ENCODE assay signal across 11 cellular contexts in genomic region chr12:51027342-51027835, GRCh38. TPM values are rescaled to one million over a fixed set of nuclear protein-coding genes. Genes with fewer than 3 reads are reported as not detected.
DNase-seq lines count a peak whose midpoint lies in the region; ATAC-seq and TF ChIP-seq lines count a peak whose summit lies in the region.
"Had no signal": no experiment of that assay in that cellular context is flagged by ENCODE, and none has a peak within 500 bp of the region (broad histone marks: within the 10 kb centered on the region; RNA-seq: fewer than 3 reads in every experiment).

No MANE protein-coding gene starts in this region.

- H3K18ac ChIP-seq in neuronal stem cell (ENCODE audit: low read length) = peak overlapping the region; percentile 57

- no peak overlapping the region for H4K8ac ChIP-seq in neuronal stem cell (ENCODE audit: low read depth, low read length)

- no peak overlapping the region for H3K23ac ChIP-seq in neuronal stem cell (ENCODE audit: low read depth, low read length, poor library complexity)

- no TSS peak for BruUV-seq in PC-3 (replicated peaks; lab: Mats Ljungman, UMichigan)

- no peak overlapping the region for H3K27ac ChIP-seq in PC-3 (ENCODE audit: low read length)
- H3K27ac ChIP-seq in neuronal stem cell (replicated peaks; ENCODE audit: low read length) = no peak overlapping the region

- peaks cover 12% of the 10 kb centered on the region for H3K36me3 Mint-ChIP-seq in activated CD4-positive, alpha-beta T cell treated with anti-CD3 and anti-CD28 coated beads for 36 hours (ENCODE audit: low read depth)
- H3K36me3 Mint-ChIP-seq in brain = no peaks in the 10 kb centered on the region

- H3K36me3 ChIP-seq in PC-3 (ENCODE audit: low read depth, low read length) = no peaks in the 10 kb centered on the region
- no peaks in the 10 kb centered on the region for H3K36me3 ChIP-seq in neuronal stem cell (replicated peaks in 1 of 2; ENCODE audit: control insufficient read depth in 2 of 2, insufficient read depth in 2 of 2, low read length in 2 of 2)
- H3K36me3 ChIP-seq: sigmoid colon had no signal

- H3K9me3 Mint-ChIP-seq in activated CD4-positive, alpha-beta T cell treated with anti-CD3 and anti-CD28 coated beads for 36 hours (ENCODE audit: low read depth) = no peaks in the 10 kb centered on the region
- no peaks in the 10 kb centered on the region for H3K9me3 Mint-ChIP-seq in brain
- H3K9me3 Mint-ChIP-seq: nephron progenitor cell had no signal

- H3K79me2 ChIP-seq in PC-3 (ENCODE audit: low read length) = peaks cover 34% of the 10 kb centered on the region

- CTCF ChIA-PET in activated CD4-positive, alpha-beta T cell treated with anti-CD3 and anti-CD28 coated beads for 36 hours (lab: Charles Lee) = interaction anchor here (0.7 to 4.7 kb wide), 9 partner anchors 8 to 314 kb away, joined by 3 to 41 read pairs (median 3); partner anchors contain the start of gene ATF1
- CTCF ChIA-PET in PC-3 (lab: Charles Lee) = interaction anchor here (1.0 to 1.7 kb wide), 5 partner anchors 32 to 262 kb away, joined by 4 to 9 read pairs (median 5); no protein-coding TSS in a partner anchor

- TF ChIP-seq CTCF in PC-3 (conservative IDR thresholded peaks at IDR 0.05; ENCODE audit: low read depth, low read length) = no peak
- no peak for TF ChIP-seq CTCF in brain (conservative IDR thresholded peaks at IDR 0.05)

- no peaks in the 10 kb centered on the region for H3K9me3 ChIP-seq in PC-3 (ENCODE audit: low read length)
- no peaks in the 10 kb centered on the region for H3K9me3 ChIP-seq in neuronal stem cell (replicated peaks in 1 of 2; ENCODE audit: control insufficient read depth in 2 of 2, insufficient read depth in 1 of 2, low read depth in 1 of 2, low read length in 2 of 2)
- H3K9me3 ChIP-seq: sigmoid colon had no signal

- H3F3A ChIP-seq in PC-3 (ENCODE audit: low read length, unreplicated experiment) = no peaks in the 10 kb centered on the region

- peak overlapping the region; percentile 66; the same call in 1 of the 2 replicates for H2AFZ ChIP-seq in PC-3 (ENCODE audit: low read length)
- no peak overlapping the region for H2AFZ ChIP-seq in neuronal stem cell (ENCODE audit: low read length)

- no peak for ATAC-seq in activated CD4-positive, alpha-beta T cell treated with anti-CD3 and anti-CD28 coated beads for 36 hours
- no peak for ATAC-seq in PC-3

- peaks cover 42% of the 10 kb centered on the region for H3K4me1 Mint-ChIP-seq in activated CD4-positive, alpha-beta T cell treated with anti-CD3 and anti-CD28 coated beads for 36 hours
- peaks cover 47% of the 10 kb centered on the region for H3K4me1 Mint-ChIP-seq in brain

- H3K27me3 ChIP-seq in PC-3 (ENCODE audit: low read length) (no peaks in the 10 kb centered on the region), neuronal stem cell (ENCODE audit: control insufficient read depth in 3 of 3, insufficient read depth in 3 of 3, low read depth in 1 of 3, low read length in 3 of 3) (peaks cover 0 to 2% (median 0%) of the 10 kb centered on the region in 3 experiments)
- H3K27me3 ChIP-seq: sigmoid colon had no signal

- H3K4me1 ChIP-seq in PC-3 (ENCODE audit: insufficient read depth, low read length) = peaks cover 34% of the 10 kb centered on the region
- H3K4me1 ChIP-seq in neuronal stem cell (ENCODE audit: control insufficient read depth in 2 of 2, insufficient read depth in 1 of 2, low read depth in 1 of 2, low read length in 2 of 2) = peaks cover 8 to 12% of the 10 kb centered on the region in 2 donors

- no peak overlapping the region for H3K4ac ChIP-seq in neuronal stem cell (ENCODE audit: low read length)

- H3K4me3 ChIP-seq in PC-3 (ENCODE audit: low read length) = peak overlapping the region; percentile 13; the same call in 1 of the 2 replicates
- no peak overlapping the region for H3K4me3 ChIP-seq in neuronal stem cell (ENCODE audit: low read length in 2 of 2)

- H3K4me2 ChIP-seq in PC-3 (ENCODE audit: low read length) (peak overlapping the region; percentile 53), neuronal stem cell (ENCODE audit: insufficient read depth, low read length, poor library complexity, severe bottlenecking) (no peak overlapping the region)

- POLR2A ChIA-PET in activated CD4-positive, alpha-beta T cell treated with anti-CD3 and anti-CD28 coated beads for 36 hours (lab: Charles Lee) = interaction anchor here (0.6 to 2.4 kb wide), 4 partner anchors 9 to 263 kb away, joined by 3 to 22 read pairs (median 4); partner anchors contain the start of gene ATF1
- POLR2A ChIA-PET in PC-3 (lab: Charles Lee; ENCODE audit: unreplicated experiment) = no interaction called here

- H4K20me1 ChIP-seq in PC-3 (ENCODE audit: low read length) = no peaks in the 10 kb centered on the region

- H2BK15ac ChIP-seq in neuronal stem cell (ENCODE audit: low read length) = peak overlapping the region; percentile 84

- peak overlapping the region; percentile 86 for H2BK12ac ChIP-seq in neuronal stem cell (ENCODE audit: low read length)

- intact Hi-C loops in activated CD4-positive, alpha-beta T cell treated with anti-CD3 and anti-CD28 coated beads for 36 hours (cut with DNase I, micrococcal nuclease) = loop anchor here (2.0 to 10.0 kb wide), 4 partner anchors 55 to 803 kb away; partner anchors contain the start of genes CSRNP2 (in 1 of the 2) and DIP2B (in 1 of the 2)
- intact Hi-C loops in PC-3 (cut with micrococcal nuclease) = no loop called here

- peak overlapping the region; percentile 93 for H3K4me3 Mint-ChIP-seq in activated CD4-positive, alpha-beta T cell treated with anti-CD3 and anti-CD28 coated beads for 36 hours
- H3K4me3 Mint-ChIP-seq in brain = peak overlapping the region; percentile 13 to 64 (median 56)
- H3K4me3 Mint-ChIP-seq: nephron progenitor cell had no signal

- H3K27me3 Mint-ChIP-seq in activated CD4-positive, alpha-beta T cell treated with anti-CD3 and anti-CD28 coated beads for 36 hours = no peaks in the 10 kb centered on the region
- peaks cover 5% of the 10 kb centered on the region for H3K27me3 Mint-ChIP-seq in brain

- H2BK120ac ChIP-seq in neuronal stem cell (ENCODE audit: low read depth, low read length) = no peak overlapping the region

- no peak overlapping the region for H4K91ac ChIP-seq in neuronal stem cell (ENCODE audit: low read depth, low read length, poor library complexity)

- H3K9me2 ChIP-seq in PC-3 (replicated peaks; ENCODE audit: low read length) = no peaks in the 10 kb centered on the region

- no peak overlapping the region for H3K9ac ChIP-seq in PC-3 (ENCODE audit: low read length)
- no peak overlapping the region for H3K9ac ChIP-seq in neuronal stem cell (ENCODE audit: low read depth, low read length, poor library complexity)

- H3K79me1 ChIP-seq in neuronal stem cell (ENCODE audit: low read depth, low read length) = no peaks in the 10 kb centered on the region

- no peak overlapping the region for H2BK5ac ChIP-seq in neuronal stem cell (ENCODE audit: low read length)

- no CpG with 5 or more reads among the region's 15 CpGs for WGBS in neuronal stem cell (ENCODE audit: extremely low coverage in 2 of 2, insufficient read length in 2 of 2, insufficient replicate concordance in 1 of 2), 2 donors

- DNase-seq in activated CD4-positive, alpha-beta T cell treated with anti-CD3 and anti-CD28 coated beads for 36 hours = no peak
- no peak for DNase-seq in activated CD4-positive, alpha-beta T cell treated with anti-CD3 and anti-CD28 coated beads, Interleukin-2, amount 50 U/mL, for 4 hours
- no peak for DNase-seq in PC-3
- DNase-seq in neuronal stem cell (ENCODE audit: low spot score) = no peak
- DNase-seq in midbrain (lab: John Stamatoyannopoulos, UW) = no peak
- DNase-seq in NCI-H82 (lab: John Stamatoyannopoulos, UW) = no peak
- no peak for DNase-seq in NCI-H2196 (lab: John Stamatoyannopoulos, UW; ENCODE audit: unreplicated experiment)
- DNase-seq: activated CD4-positive, alpha-beta T cell treated with anti-CD3 and anti-CD28 coated beads, Interleukin-2, amount 50 U/mL, for 1 hour; nephron progenitor cell; sigmoid colon had no signal

- H2AK5ac ChIP-seq in neuronal stem cell (ENCODE audit: low read depth, low read length) = peak overlapping the region; percentile 99

- no peak overlapping the region for H3K14ac ChIP-seq in neuronal stem cell (ENCODE audit: low read length)

- H3K27ac Mint-ChIP-seq in activated CD4-positive, alpha-beta T cell treated with anti-CD3 and anti-CD28 coated beads for 36 hours = peak overlapping the region; percentile 72
- peak overlapping the region in 4 of 5 experiments; percentile 16 to 85 (median 34) for H3K27ac Mint-ChIP-seq in brain
- H3K27ac Mint-ChIP-seq: nephron progenitor cell had no signal

RNA-seq across cellular contexts. Expression of gene SLC11A2, which starts 1.2 kb away (rescaled TPM):
- 10 to 100 TPM; 31.0 to 32.9 TPM for total RNA-seq in activated CD4-positive, alpha-beta T cell treated with anti-CD3 and anti-CD28 coated beads for 36 hours
- total RNA-seq in PC-3 (2014; rRNA removed) = 28.4 and 38.8 TPM in 2 replicates
- 18.2 TPM for polyA plus RNA-seq in brain (ENCODE audit: insufficient read depth, low read depth, low replicate concordance)
- 26.1 TPM for polyA plus RNA-seq in neuronal stem cell (2013, experiment 1 of 2)
- polyA plus RNA-seq in neuronal stem cell (2013, experiment 2 of 2) = 27.3 TPM

RNA-seq across cellular contexts. Expression of gene LETMD1, which starts 20.7 kb away (rescaled TPM):
- total RNA-seq in activated CD4-positive, alpha-beta T cell treated with anti-CD3 and anti-CD28 coated beads for 36 hours = 10 to 100 TPM; 69.6 to 79.6 TPM
- total RNA-seq in PC-3 (2014; rRNA removed) = 46.9 and 47.1 TPM in 2 replicates
- polyA plus RNA-seq in brain (ENCODE audit: insufficient read depth, low read depth, low replicate concordance) = 64.6 TPM
- polyA plus RNA-seq in neuronal stem cell (2013, experiment 1 of 2) = 35.3 TPM
- 35.6 TPM for polyA plus RNA-seq in neuronal stem cell (2013, experiment 2 of 2)

RNA-seq across cellular contexts. Expression of gene CSRNP2, which starts 56.0 kb away (rescaled TPM):
- 10 to 100 TPM; 12.8 to 13.6 TPM for total RNA-seq in activated CD4-positive, alpha-beta T cell treated with anti-CD3 and anti-CD28 coated beads for 36 hours
- 18.9 and 23.3 TPM in 2 replicates for total RNA-seq in PC-3 (2014; rRNA removed)
- polyA plus RNA-seq in brain (ENCODE audit: insufficient read depth, low read depth, low replicate concordance) = 25.4 TPM
- 16.9 TPM for polyA plus RNA-seq in neuronal stem cell (2013, experiment 1 of 2)
- polyA plus RNA-seq in neuronal stem cell (2013, experiment 2 of 2) = 17.6 TPM
